1 cellular context compared by ENCODE assay signal in genomic region chr1:172400073-172400737, GRCh38.
TF ChIP-seq lines count a peak whose summit lies in the region.

No MANE protein-coding gene starts in this region.

TF ChIP-seq in GM23338, 12 proteins besides CTCF, POLR2A, EP300 and RAD21 (continued from another document):
- no peak for TF ChIP-seq ZNF462 (CRISPR knock-in tag; IDR thresholded peaks at IDR 0.05)
- TF ChIP-seq EZH2 (IDR thresholded peaks at IDR 0.05; ENCODE audit: low read depth, unreplicated experiment), result no peak
- no peak for TF ChIP-seq REST (IDR thresholded peaks at IDR 0.05; ENCODE audit: unreplicated experiment)
- TF ChIP-seq JUNB (IDR thresholded peaks at IDR 0.05; ENCODE audit: unreplicated experiment), result no peak
- no peak for TF ChIP-seq NANOG (IDR thresholded peaks at IDR 0.05; ENCODE audit: borderline replicate concordance)
- no peak for TF ChIP-seq ETS1 (IDR thresholded peaks at IDR 0.05)
- TF ChIP-seq ZNF331 (CRISPR knock-in tag; IDR thresholded peaks at IDR 0.05; ENCODE audit: low read depth), result no peak
- no peak for TF ChIP-seq CREB1 (CRISPR knock-in tag; IDR thresholded peaks at IDR 0.05; ENCODE audit: low read depth)
- TF ChIP-seq EZH2phosphoT487 (IDR thresholded peaks at IDR 0.05; ENCODE audit: unreplicated experiment), result no peak
- no peak for TF ChIP-seq POLR2AphosphoS5 (IDR thresholded peaks at IDR 0.05; ENCODE audit: low read depth)
